In genomic region chr3:8839607-8840325, GRCh38 we compare ENCODE assay signal across 1 cellular context.
TF ChIP-seq lines count a peak whose summit lies in the region.

No MANE protein-coding gene starts in this region.

TF ChIP-seq in IMR-90, 13 proteins besides CTCF, POLR2A, EP300 and RAD21 (continued from another document):
- no peak for TF ChIP-seq ELK1 (IDR thresholded peaks at IDR 0.05; ENCODE audit: borderline replicate concordance, low read depth, low read length)
- TF ChIP-seq USF2 (IDR thresholded peaks at IDR 0.05; ENCODE audit: low read depth, low read length) = no peak
- TF ChIP-seq NFE2L2 (IDR thresholded peaks at IDR 0.05; ENCODE audit: low read depth, low read length) = no peak
- no peak for TF ChIP-seq FOS (IDR thresholded peaks at IDR 0.05; ENCODE audit: low read depth, low read length)
- TF ChIP-seq MXI1 (IDR thresholded peaks at IDR 0.05; ENCODE audit: borderline replicate concordance, low read depth, low read length) = no peak
